ENCODE assay signal across 14 cellular contexts in the genomic region with DNA sequence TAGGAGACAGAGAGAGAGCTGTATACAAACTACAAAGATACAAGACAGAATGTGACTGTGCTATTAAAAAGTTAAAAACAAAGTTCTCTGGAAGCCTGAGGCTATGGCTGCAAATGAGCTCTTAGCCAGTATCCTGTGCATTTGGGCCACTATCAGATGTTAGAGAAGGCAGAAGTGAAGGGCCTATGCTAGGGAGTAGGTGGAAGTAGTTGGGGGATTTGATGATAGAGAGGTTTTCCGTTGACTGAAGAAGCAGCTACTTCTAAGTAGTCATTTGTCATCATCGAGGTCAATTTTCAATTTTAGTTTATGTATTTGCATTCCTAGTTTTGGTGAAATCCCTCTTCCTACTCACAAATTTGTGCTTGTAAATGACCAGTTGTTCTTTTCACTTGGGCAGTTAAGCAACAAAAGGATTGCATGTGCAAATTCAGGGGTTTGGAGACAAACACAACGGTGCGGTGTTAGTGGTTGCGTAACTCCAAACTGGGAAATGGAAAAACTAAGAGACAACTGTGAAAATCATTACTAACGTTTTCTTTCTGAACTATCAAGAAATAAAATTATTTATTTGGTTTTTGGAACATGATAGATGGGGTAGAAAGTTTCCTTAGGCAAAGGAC. TPM values are rescaled to one million over a fixed set of nuclear protein-coding genes. Genes with fewer than 3 reads are reported as not detected.
DNase-seq lines count a peak whose midpoint lies in the region; ATAC-seq, FAIRE-seq and TF ChIP-seq lines count a peak whose summit lies in the region.
"Had no signal": no experiment of that assay in that cellular context is flagged by ENCODE, and none has a peak within 500 bp of the region (broad histone marks: within the 10 kb centered on the region; RNA-seq: fewer than 3 reads in every experiment).

No MANE protein-coding gene starts in this region.

- no peaks in the 10 kb centered on the region for H3K9me3 Mint-ChIP-seq in stimulated activated effector memory CD8-positive, alpha-beta T cell treated with anti-CD3 and anti-CD28 coated beads, Interleukin-12 subunit alpha, Interleukin-12 subunit beta, amount 100 ng/mL, for 72 hours
- H3K9me3 Mint-ChIP-seq: H9 had no signal

- no peaks in the 10 kb centered on the region for H3K9me2 ChIP-seq in OCI-LY7 (ENCODE audit: insufficient read depth, low read length)

- no peak for FAIRE-seq in GM12892 (lab: Jason Lieb, UNC)
- FAIRE-seq: endometrium had no signal

- no peak overlapping the region for H3K4me3 ChIP-seq in OCI-LY7 (ENCODE audit: low read depth, low read length, poor library complexity, severe bottlenecking)

- peak overlapping the region; percentile 25; the same call in 1 of the 2 replicates for H2AFZ ChIP-seq in OCI-LY7 (ENCODE audit: low read length)

- no peaks in the 10 kb centered on the region for H3K36me3 Mint-ChIP-seq in stimulated activated effector memory CD8-positive, alpha-beta T cell treated with anti-CD3 and anti-CD28 coated beads, Interleukin-12 subunit alpha, Interleukin-12 subunit beta, amount 100 ng/mL, for 72 hours

- DNase-seq in OCI-LY7 (ENCODE audit: low spot score), result no peak
- DNase-seq in foreskin melanocyte, result peak; percentile 14
- DNase-seq in stimulated activated effector memory CD8-positive, alpha-beta T cell treated with anti-CD3 and anti-CD28 coated beads, Interleukin-12 subunit alpha, Interleukin-12 subunit beta, amount 100 ng/mL, for 72 hours (ENCODE audit: low spot score in 2 of 2), result no peak
- DNase-seq in GM10248 (ENCODE audit: extremely low spot score), result no peak
- DNase-seq in NCI-H2171 (lab: John Stamatoyannopoulos, UW), result no peak
- DNase-seq in GM12892 (ENCODE audit: insufficient read length), result no peak
- DNase-seq: activated CD8-positive, alpha-beta memory T cell treated with anti-CD3 and anti-CD28 coated beads, Interleukin-2, amount 50 U/mL, for 4 hours; Calu3; H9; naive thymus-derived CD4-positive, alpha-beta T cell; NCI-H2171 treated with DMSO at 0.1 percent for 48 hours; T-helper 9 cell had no signal

- no peaks in the 10 kb centered on the region for H3K9me3 ChIP-seq in OCI-LY7 (ENCODE audit: low read length)

- TF ChIP-seq POLR2A in GM12892 (IDR thresholded peaks at IDR 0.05; ENCODE audit: low read depth, low read length), result no peak

- CTCF ChIA-PET in OCI-LY7 (lab: Charles Lee; ENCODE audit: unreplicated experiment) (no interaction called here), GM10248 (lab: Yijun Ruan, JAX) (interaction anchor here (0.9 to 2.5 kb wide), 8 partner anchors 9 to 138 kb away, joined by 3 to 12 read pairs (median 4); no protein-coding TSS in a partner anchor)

- no TSS peak for BruUV-seq in OCI-LY7 (replicated peaks; lab: Mats Ljungman, UMichigan)

- TF ChIP-seq CTCF in OCI-LY7 (conservative IDR thresholded peaks at IDR 0.05; ENCODE audit: low read length), result no peak
- no peak for TF ChIP-seq CTCF in GM10248 (IDR thresholded peaks at IDR 0.05; ENCODE audit: control extremely low read depth, extremely low read depth, low read depth, missing control alignments)

- H3K4me1 ChIP-seq in OCI-LY7 (ENCODE audit: insufficient read depth, low read length, poor library complexity, severe bottlenecking), result peaks cover 41% of the 10 kb centered on the region

- H4K20me1 ChIP-seq in OCI-LY7 (ENCODE audit: insufficient read depth, low read length), result no peaks in the 10 kb centered on the region

- H3K27ac ChIP-seq in OCI-LY7 (ENCODE audit: low read depth, low read length, poor library complexity, severe bottlenecking), result no peak overlapping the region

- intact Hi-C loops in OCI-LY7 (cut with micrococcal nuclease; ENCODE audit: unreplicated experiment), result no loop called here

- peak; percentile 57 for ATAC-seq in HG02852 (IDR thresholded peaks at IDR 0.05; ENCODE audit: unreplicated experiment)
- ATAC-seq in stimulated activated effector memory CD8-positive, alpha-beta T cell treated with anti-CD3 and anti-CD28 coated beads, Interleukin-12 subunit alpha, Interleukin-12 subunit beta, amount 100 ng/mL, for 72 hours, result no peak

- H3K4me3 Mint-ChIP-seq in stimulated activated effector memory CD8-positive, alpha-beta T cell treated with anti-CD3 and anti-CD28 coated beads, Interleukin-12 subunit alpha, Interleukin-12 subunit beta, amount 100 ng/mL, for 72 hours, result no peak overlapping the region
- H3K4me3 Mint-ChIP-seq: H9; naive thymus-derived CD4-positive, alpha-beta T cell had no signal

- no peak overlapping the region for H3K4me2 ChIP-seq in OCI-LY7 (ENCODE audit: low read length)

- H3K36me3 ChIP-seq in OCI-LY7 (ENCODE audit: insufficient read depth, low read length), result no peaks in the 10 kb centered on the region

- POLR2A ChIA-PET in OCI-LY7 (lab: Charles Lee) (interaction anchor here (0.7 to 1.3 kb wide), 2 partner anchors 14 to 122 kb away, joined by 3 to 4 read pairs; no protein-coding TSS in a partner anchor), GM10248 (lab: Yijun Ruan, JAX) (no interaction called here)

- H3K79me2 ChIP-seq in OCI-LY7 (ENCODE audit: insufficient read depth, low read depth, low read length), result no peaks in the 10 kb centered on the region

- H3K27ac Mint-ChIP-seq in stimulated activated effector memory CD8-positive, alpha-beta T cell treated with anti-CD3 and anti-CD28 coated beads, Interleukin-12 subunit alpha, Interleukin-12 subunit beta, amount 100 ng/mL, for 72 hours, result peak overlapping the region; percentile 27
- H3K27ac Mint-ChIP-seq: H9; naive thymus-derived CD4-positive, alpha-beta T cell had no signal

- H3K4me1 Mint-ChIP-seq in stimulated activated effector memory CD8-positive, alpha-beta T cell treated with anti-CD3 and anti-CD28 coated beads, Interleukin-12 subunit alpha, Interleukin-12 subunit beta, amount 100 ng/mL, for 72 hours, result peaks cover 29% of the 10 kb centered on the region

RNA-seq across cellular contexts. Expression of a gene that starts 48.5 kb away (rescaled TPM):
- total RNA-seq in OCI-LY7 (2014; rRNA removed; shearing (Covaris generic)), result 108 and 110 TPM in 2 replicates
- 174 and 211 TPM in 2 replicates for total RNA-seq in OCI-LY7 (2022)
- 30.7 TPM for polyA plus RNA-seq in GM12892 (2012; ENCODE audit: missing spikeins)
